ENCODE assay signal across 10 cellular contexts in the genomic region with DNA sequence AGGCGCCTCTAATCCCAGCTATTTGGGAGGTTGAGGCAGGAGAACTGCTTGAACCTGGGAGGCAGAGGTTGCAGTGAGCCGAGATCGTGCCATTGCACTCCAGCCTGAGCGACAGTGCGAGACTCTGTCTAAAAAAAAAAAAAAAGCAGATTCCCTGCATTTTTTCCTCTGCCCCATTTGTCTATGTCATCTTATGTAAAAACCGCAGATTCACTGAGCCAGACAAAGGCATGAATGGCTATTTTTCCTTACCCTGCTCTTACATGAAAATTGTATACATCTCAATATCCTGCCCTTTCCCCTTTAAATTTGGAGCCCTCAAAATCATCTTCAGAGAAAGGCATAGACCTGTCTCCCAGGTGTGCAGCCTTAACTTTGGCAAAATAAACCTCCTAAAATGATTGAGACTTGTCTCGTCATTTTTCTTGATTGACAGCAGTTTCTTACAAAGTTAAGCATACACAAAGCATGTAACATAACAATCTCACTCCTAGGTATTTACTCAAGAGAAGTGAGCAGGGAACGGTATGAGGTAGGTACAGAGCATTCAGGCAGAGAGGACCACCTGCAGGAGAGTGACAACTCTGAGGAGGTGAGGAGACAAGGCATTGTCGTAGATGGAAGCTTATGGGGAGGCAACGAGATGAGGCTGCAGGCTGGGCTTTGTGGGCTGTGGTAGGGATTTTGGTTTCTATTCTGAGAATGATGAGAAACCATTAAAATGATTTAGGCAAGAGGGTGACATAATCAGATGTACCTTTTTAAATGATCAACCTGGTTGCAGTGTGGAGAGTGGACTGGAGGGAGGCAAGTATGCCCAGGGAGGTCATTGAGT.
A peak's percentile ranks its signal among the peaks of the same experiment; 100 is the strongest.
DNase-seq lines count a peak whose midpoint lies in the region; ATAC-seq lines count a peak whose summit lies in the region.
"Had no signal": no experiment of that assay in that cellular context is flagged by ENCODE, and none has a peak within 500 bp of the region (broad histone marks: within the 10 kb centered on the region; RNA-seq: fewer than 3 reads in every experiment).

No MANE protein-coding gene starts in this region.

- peak; percentile 18 to 39 for ATAC-seq in activated CD4-positive, CD25-positive, alpha-beta regulatory T cell treated with anti-CD3 and anti-CD28 coated beads, Interleukin-2, amount 50 U/mL, for 24 hours
- ATAC-seq in HG03280 (IDR thresholded peaks at IDR 0.05; ENCODE audit: unreplicated experiment), result no peak
- ATAC-seq in GM19035 (IDR thresholded peaks at IDR 0.05; ENCODE audit: unreplicated experiment), result no peak
- no peak for ATAC-seq in GM19324 (IDR thresholded peaks at IDR 0.05; ENCODE audit: low FRiP score, unreplicated experiment)

- H3K36me3 Mint-ChIP-seq in activated CD4-positive, alpha-beta memory T cell treated with anti-CD3 and anti-CD28 coated beads for 36 hours, result no peaks in the 10 kb centered on the region

- no peak overlapping the region for H3K4me3 Mint-ChIP-seq in activated CD4-positive, alpha-beta memory T cell treated with anti-CD3 and anti-CD28 coated beads for 36 hours

- peaks cover 1% of the 10 kb centered on the region for H3K27me3 Mint-ChIP-seq in activated CD4-positive, alpha-beta memory T cell treated with anti-CD3 and anti-CD28 coated beads for 36 hours

- no peak overlapping the region for H3K27ac Mint-ChIP-seq in activated CD4-positive, alpha-beta memory T cell treated with anti-CD3 and anti-CD28 coated beads for 36 hours

- POLR2A ChIA-PET in activated CD4-positive, alpha-beta memory T cell treated with anti-CD3 and anti-CD28 coated beads for 36 hours (lab: Charles Lee), result interaction anchor here (1.3 kb wide), 1 partner anchor 34 kb away, joined by 3 read pairs; no protein-coding TSS in a partner anchor

- CTCF ChIA-PET in activated CD4-positive, alpha-beta memory T cell treated with anti-CD3 and anti-CD28 coated beads for 36 hours (lab: Charles Lee), result interaction anchor here (0.6 to 1.5 kb wide), 2 partner anchors 10 to 675 kb away, joined by 3 read pairs; no protein-coding TSS in a partner anchor

- intact Hi-C loops in activated CD4-positive, alpha-beta memory T cell treated with anti-CD3 and anti-CD28 coated beads for 36 hours (cut with micrococcal nuclease), result loop anchor here (1.0 to 5.0 kb wide), 2 partner anchors 11 to 267 kb away; no protein-coding TSS in a partner anchor

- no peaks in the 10 kb centered on the region for H3K9me3 Mint-ChIP-seq in activated CD4-positive, alpha-beta memory T cell treated with anti-CD3 and anti-CD28 coated beads for 36 hours

- H3K4me1 Mint-ChIP-seq in activated CD4-positive, alpha-beta memory T cell treated with anti-CD3 and anti-CD28 coated beads for 36 hours (ENCODE audit: low read depth), result peaks cover 64% of the 10 kb centered on the region

- no peak for DNase-seq in activated CD4-positive, CD25-positive, alpha-beta regulatory T cell treated with anti-CD3 and anti-CD28 coated beads, Interleukin-2, amount 50 U/mL, for 72 hours
- peak; percentile 68 for DNase-seq in activated CD4-positive, alpha-beta memory T cell treated with anti-CD3 and anti-CD28 coated beads for 36 hours
- peak; percentile 79 for DNase-seq in glomerular visceral epithelial cell (ENCODE audit: extremely low spot score)
- peak; percentile 14 to 54 (median 30) for DNase-seq in stimulated activated naive CD4-positive, alpha-beta T cell (lab: John Stamatoyannopoulos, UW)
- DNase-seq: NCI-H2227 treated with DMSO at 0.1 percent for 48 hours, T-helper 9 cell had no signal

Comparison
In these comparisons a context has a peak if more than half of its experiments do, and no peak if none do; other contexts are left out.
1. ATAC-seq: peak in activated CD4-positive, CD25-positive, alpha-beta regulatory T cell treated with anti-CD3 and anti-CD28 coated beads, Interleukin-2, amount 50 U/mL, for 24 hours (2 of 2); none in HG03280 (single experiment), GM19035 (single experiment) and GM19324 (single experiment).